Comparison of ENCODE assay signal across 9 cellular contexts in the genomic region with DNA sequence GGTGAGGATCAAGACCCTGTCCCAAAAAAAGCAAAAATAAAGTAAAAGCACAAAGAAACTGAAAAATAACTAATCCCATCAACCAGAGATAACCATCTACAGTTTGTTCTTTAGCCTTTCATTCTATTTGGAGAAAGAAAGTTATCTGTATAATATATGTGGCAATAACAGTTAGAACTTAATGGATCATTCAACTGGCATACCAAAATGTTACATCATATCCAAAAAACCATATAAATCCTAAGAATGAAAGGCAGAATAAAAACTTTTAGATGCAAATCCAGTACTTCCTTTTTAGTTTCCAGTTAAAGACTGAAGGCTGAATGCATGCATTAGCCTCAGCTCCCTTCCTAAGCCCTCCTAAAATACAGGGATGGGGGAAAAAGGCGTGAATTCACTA. TPM values are rescaled to one million over a fixed set of nuclear protein-coding genes. Genes with fewer than 3 reads are reported as not detected.
DNase-seq lines count a peak whose midpoint lies in the region; ATAC-seq, FAIRE-seq and TF ChIP-seq lines count a peak whose summit lies in the region.
"Had no signal": no experiment of that assay in that cellular context is flagged by ENCODE, and none has a peak within 500 bp of the region (broad histone marks: within the 10 kb centered on the region; RNA-seq: fewer than 3 reads in every experiment).

No MANE protein-coding gene starts in this region.

- no peak overlapping the region for H4K91ac ChIP-seq in mesenchymal stem cell (ENCODE audit: low read length)

- peaks cover 23% of the 10 kb centered on the region for H3K79me1 ChIP-seq in mesenchymal stem cell (replicated peaks; ENCODE audit: low read length, poor library complexity, severe bottlenecking)

- H4K8ac ChIP-seq in mesenchymal stem cell (ENCODE audit: low read length), result no peak overlapping the region

- TF ChIP-seq CTCF in brain microvascular endothelial cell (IDR thresholded peaks at IDR 0.05; ENCODE audit: low read depth, low read length, missing control alignments), result no peak

- H3K4me3 ChIP-seq in ACC112 (ENCODE audit: low read depth, low read length) (no peak overlapping the region), adipocyte (ENCODE audit: low read length) (peak overlapping the region; percentile 58), mesenchymal stem cell (ENCODE audit: insufficient read depth in 1 of 2, low read depth in 1 of 2, low read length in 2 of 2) (peak overlapping the region in 1 of 2 experiments; percentile 6), brain microvascular endothelial cell (ENCODE audit: low read depth, low read length) (no peak overlapping the region), MG63 (no peak overlapping the region)

- H3K36me3 ChIP-seq in ACC112 (ENCODE audit: insufficient read depth, low read length) (no peaks in the 10 kb centered on the region), adipocyte (ENCODE audit: control insufficient read depth, insufficient read depth, low read length, severe bottlenecking) (no peaks in the 10 kb centered on the region), mesenchymal stem cell (ENCODE audit: control insufficient read depth in 1 of 2, insufficient read depth in 2 of 2, low read depth in 1 of 2, low read length in 2 of 2) (no peaks in the 10 kb centered on the region), brain microvascular endothelial cell (replicated peaks) (no peaks in the 10 kb centered on the region), MG63 (no peaks in the 10 kb centered on the region)

- H3K18ac ChIP-seq in mesenchymal stem cell (ENCODE audit: low read depth in 1 of 2, low read length in 2 of 2), result peak overlapping the region in 1 of 2 experiments; percentile 24

- WGBS in mesenchymal stem cell, result 92% methylated on average over 1 of the region's 1 CpG

- no peak overlapping the region for H2AK5ac ChIP-seq in mesenchymal stem cell (ENCODE audit: low read length, severe bottlenecking)

- H3K27me3 ChIP-seq in ACC112 (ENCODE audit: insufficient read depth, low read length), result no peaks in the 10 kb centered on the region
- no peaks in the 10 kb centered on the region for H3K27me3 ChIP-seq in adipocyte (replicated peaks; ENCODE audit: control insufficient read depth, insufficient read depth, low read length)
- no peaks in the 10 kb centered on the region for H3K27me3 ChIP-seq in mesenchymal stem cell (ENCODE audit: control insufficient read depth in 1 of 2, insufficient read depth in 1 of 2, low read length in 2 of 2)
- H3K27me3 ChIP-seq in brain microvascular endothelial cell (replicated peaks), result no peaks in the 10 kb centered on the region
- no peaks in the 10 kb centered on the region for H3K27me3 ChIP-seq in MG63

- no peak overlapping the region for H3K14ac ChIP-seq in mesenchymal stem cell (ENCODE audit: low read length in 2 of 2)

- H3K23ac ChIP-seq in mesenchymal stem cell (ENCODE audit: low read length in 2 of 2), result no peak overlapping the region

- H3K4me2 ChIP-seq in mesenchymal stem cell (ENCODE audit: low read length, poor library complexity, severe bottlenecking), result no peak overlapping the region

- H3K27ac ChIP-seq in ACC112 (ENCODE audit: low read depth, low read length), result peak overlapping the region; percentile 77
- no peak overlapping the region for H3K27ac ChIP-seq in mesenchymal stem cell (ENCODE audit: low read length, poor library complexity, severe bottlenecking)
- no peak overlapping the region for H3K27ac ChIP-seq in brain microvascular endothelial cell

- no peak overlapping the region for H2BK15ac ChIP-seq in mesenchymal stem cell (ENCODE audit: low read depth, poor library complexity, severe bottlenecking)

- no peak for TF ChIP-seq POLR2A in GM12892 (IDR thresholded peaks at IDR 0.05; ENCODE audit: low read depth, low read length)

- H3K9ac ChIP-seq in adipocyte (ENCODE audit: low read length) (peak overlapping the region; percentile 62), mesenchymal stem cell (ENCODE audit: low read length) (peak overlapping the region; percentile 63)

- no peak overlapping the region for H2BK120ac ChIP-seq in mesenchymal stem cell (ENCODE audit: low read depth, low read length)

- DNase-seq in GM12892 (ENCODE audit: insufficient read length) (no peak), adipocyte (ENCODE audit: low read depth) (peak; percentile 67), mesenchymal stem cell (peak; percentile 27), brain microvascular endothelial cell (no peak), MG63 (no peak), NCI-H226 (no peak)
- DNase-seq: NCI-H2171 treated with DMSO at 0.1 percent for 48 hours had no signal

- peak; percentile 50 for FAIRE-seq in GM12892 (lab: Jason Lieb, UNC)

- ATAC-seq in HG02981 (IDR thresholded peaks at IDR 0.05; ENCODE audit: unreplicated experiment), result no peak

- no peak overlapping the region for H2BK12ac ChIP-seq in mesenchymal stem cell (ENCODE audit: low read length in 2 of 2)

- no peak overlapping the region for H3K4ac ChIP-seq in mesenchymal stem cell (ENCODE audit: low read depth in 1 of 2, low read length in 2 of 2)

- H2BK5ac ChIP-seq in mesenchymal stem cell (ENCODE audit: low read depth, low read length, poor library complexity, severe bottlenecking), result no peak overlapping the region

- H3K4me1 ChIP-seq in ACC112 (ENCODE audit: control insufficient read depth, insufficient read depth, low read length, unreplicated experiment) (peaks cover 51% of the 10 kb centered on the region), adipocyte (ENCODE audit: control insufficient read depth, insufficient read depth, low read length) (peaks cover 42% of the 10 kb centered on the region), mesenchymal stem cell (ENCODE audit: control insufficient read depth, insufficient read depth, low read depth, low read length) (peaks cover 10% of the 10 kb centered on the region)

- in situ Hi-C loops in brain microvascular endothelial cell (cut with HindIII; ENCODE audit: low pct_ligation_motif_present, low sequenced_read_pairs), result no loop called here

- H3K79me2 ChIP-seq in ACC112 (ENCODE audit: control insufficient read depth, insufficient read depth, low read length, unreplicated experiment), result peaks cover 84% of the 10 kb centered on the region

- H3K9me3 ChIP-seq in adipocyte (ENCODE audit: control insufficient read depth, low read length) (no peaks in the 10 kb centered on the region), mesenchymal stem cell (ENCODE audit: control insufficient read depth, low read length) (no peaks in the 10 kb centered on the region), MG63 (no peaks in the 10 kb centered on the region)

- H2AFZ ChIP-seq in ACC112 (ENCODE audit: low read length, unreplicated experiment) (no peak overlapping the region), mesenchymal stem cell (ENCODE audit: low read depth, low read length) (no peak overlapping the region)

RNA-seq across cellular contexts. Expression of gene ILRUN, which starts 25.2 kb away (rescaled TPM):
- polyA plus RNA-seq in GM12892 (2012; ENCODE audit: missing spikeins), result 49.9 TPM
- 36.6 TPM for polyA plus RNA-seq in mesenchymal stem cell (2013, experiment 1 of 2)
- polyA plus RNA-seq in mesenchymal stem cell (2013, experiment 2 of 2), result 37.6 TPM
- total RNA-seq in MG63 (2014; rRNA removed; shearing (Covaris generic); ENCODE audit: low replicate concordance), result 25.9 and 26.1 TPM in 2 replicates

Comparison
In these comparisons a context has a peak if more than half of its experiments do, and no peak if none do; other contexts are left out.
1. DNase-seq: peak in adipocyte (single experiment) and mesenchymal stem cell (single experiment); none in GM12892 (single experiment), brain microvascular endothelial cell (single experiment), MG63 (single experiment) and NCI-H226 (single experiment).